Comparison of ENCODE assay signal across 22 cellular contexts in the genomic region with DNA sequence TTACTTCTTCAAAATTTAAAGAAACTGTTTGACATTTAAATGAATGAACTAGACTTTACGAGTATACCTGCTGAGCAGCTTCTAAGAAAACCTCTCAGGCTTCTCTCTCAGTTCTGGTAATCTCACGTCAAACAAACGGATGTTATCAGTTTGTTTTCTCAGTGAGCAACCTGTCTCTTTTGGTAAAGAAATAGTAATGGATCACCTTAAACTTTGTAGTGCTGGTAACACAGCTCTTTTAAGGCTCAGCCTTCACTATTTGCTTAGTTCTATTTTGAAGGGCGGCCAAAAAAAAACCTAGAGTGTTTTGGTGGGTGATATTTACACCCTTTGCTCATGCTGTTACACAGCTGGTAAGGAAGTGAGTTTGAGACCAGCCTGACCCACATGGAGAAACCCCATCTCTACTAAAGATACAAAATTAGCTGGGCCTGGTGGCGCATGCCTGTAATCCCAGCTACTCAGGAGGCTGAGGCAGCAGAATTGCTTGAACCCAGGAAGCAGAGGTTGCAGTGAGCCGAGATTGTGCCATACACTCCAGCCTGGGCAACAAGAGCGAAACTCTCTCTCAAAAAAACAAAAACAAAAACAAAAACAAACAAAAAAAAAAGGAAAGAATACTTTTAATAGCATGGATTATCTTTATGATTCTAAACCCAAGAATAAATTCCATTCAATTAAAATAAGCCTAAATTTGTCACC. TPM values are rescaled to one million over a fixed set of nuclear protein-coding genes. Genes with fewer than 3 reads are reported as not detected.
DNase-seq lines count a peak whose midpoint lies in the region; ATAC-seq and TF ChIP-seq lines count a peak whose summit lies in the region.
"Had no signal": no experiment of that assay in that cellular context is flagged by ENCODE, and none has a peak within 500 bp of the region (broad histone marks: within the 10 kb centered on the region; RNA-seq: fewer than 3 reads in every experiment).

No MANE protein-coding gene starts in this region.

- intact Hi-C loops in IMR-90 (cut with micrococcal nuclease) = loop anchor here (5.0 kb wide), 1 partner anchor 33 kb away; no protein-coding TSS in a partner anchor
- intact Hi-C loops in right lobe of liver (cut with DNase I) = no loop called here
- intact Hi-C loops in psoas muscle (cut with DNase I) = no loop called here

- H4K91ac ChIP-seq in IMR-90 (ENCODE audit: insufficient read depth, low read depth, low read length) = no peak overlapping the region

- no peak overlapping the region for H2BK120ac ChIP-seq in IMR-90 (ENCODE audit: low read depth, low read length)

- dilution Hi-C loops in IMR-90 (cut with HindIII; ENCODE audit: low sequenced_read_pairs, unreplicated experiment) = no loop called here

- H3K4me1 ChIP-seq in IMR-90 (ENCODE audit: control insufficient read depth, insufficient read depth, low read length) = peaks cover 15% of the 10 kb centered on the region
- H3K4me1 ChIP-seq in right lobe of liver = peaks cover 0 to 82% (median 22%) of the 10 kb centered on the region in 4 donors
- peaks cover 35 to 91% of the 10 kb centered on the region in 2 donors for H3K4me1 ChIP-seq in thoracic aorta (ENCODE audit: control insufficient read depth in 1 of 2, low read depth in 2 of 2)
- no peaks in the 10 kb centered on the region for H3K4me1 ChIP-seq in psoas muscle
- H3K4me1 ChIP-seq: colonic mucosa, testis had no signal

- no peaks in the 10 kb centered on the region for H3K9me3 ChIP-seq in IMR-90 (ENCODE audit: control insufficient read depth, insufficient read depth, low read length)
- no peaks in the 10 kb centered on the region for H3K9me3 ChIP-seq in right lobe of liver
- no peaks in the 10 kb centered on the region for H3K9me3 ChIP-seq in thoracic aorta
- H3K9me3 ChIP-seq in psoas muscle = no peaks in the 10 kb centered on the region
- H3K9me3 ChIP-seq: colonic mucosa, testis had no signal

- H3K14ac ChIP-seq in IMR-90 (replicated peaks; ENCODE audit: low read depth, low read length) = no peak overlapping the region

- CTCF ChIA-PET in IMR-90 (lab: Yijun Ruan, JAX) = no interaction called here

- H3K27me3 ChIP-seq in IMR-90 (ENCODE audit: control insufficient read depth, insufficient read depth, low read length) (no peaks in the 10 kb centered on the region), right lobe of liver (no peaks in the 10 kb centered on the region), thoracic aorta (replicated peaks; ENCODE audit: insufficient read depth) (no peaks in the 10 kb centered on the region), psoas muscle (ENCODE audit: insufficient read depth in 3 of 3, low read length in 2 of 3) (no peaks in the 10 kb centered on the region)
- H3K27me3 ChIP-seq: colonic mucosa, testis had no signal

- H2BK15ac ChIP-seq in IMR-90 (ENCODE audit: low read depth, low read length) = no peak overlapping the region

- H3K9me3 Mint-ChIP-seq in chondrocyte (ENCODE audit: low read depth) = no peaks in the 10 kb centered on the region
- no peaks in the 10 kb centered on the region for H3K9me3 Mint-ChIP-seq in stimulated activated effector memory CD8-positive, alpha-beta T cell treated with anti-CD3 and anti-CD28 coated beads, Interleukin-12 subunit alpha, Interleukin-12 subunit beta, amount 100 ng/mL, for 72 hours
- H3K9me3 Mint-ChIP-seq: activated T-cell treated with anti-CD3 and anti-CD28 coated beads, Interleukin-2, amount 50 U/mL, for 4 hours; CD8-positive, alpha-beta T cell; memory B cell; stimulated activated naive B cell treated with anti-CD40 and anti-IgM and Interleukin-4, amounts not matched to agents 10 μg/mL and 1 μg/mL and 100 μg/mL, for 72 hours; T-helper 2 cell treated with Interferon-gamma antibody and Interleukin-4, amounts not matched to agents 5 μg/mL and 100 μg/mL, for 36 hours had no signal

- peaks cover 20% of the 10 kb centered on the region for H3K9me1 ChIP-seq in IMR-90 (ENCODE audit: insufficient read depth, low read length)

- no TSS peak for BruUV-seq in IMR-90 (replicated peaks; lab: Mats Ljungman, UMichigan)

- POLR2A ChIA-PET in IMR-90 (lab: Charles Lee; ENCODE audit: unreplicated experiment) = interaction anchor here (0.6 to 0.7 kb wide), 2 partner anchors 502 to 965 kb away, joined by 3 to 4 read pairs; no protein-coding TSS in a partner anchor

- H4K8ac ChIP-seq in IMR-90 (ENCODE audit: low read depth in 2 of 2, low read length in 2 of 2) = no peak overlapping the region

- no peak overlapping the region for H3K23ac ChIP-seq in IMR-90 (ENCODE audit: low read depth, low read length)

- no peak overlapping the region for H2AK5ac ChIP-seq in IMR-90 (ENCODE audit: low read depth, low read length)

- no peak for ATAC-seq in IMR-90 (ENCODE audit: low read depth)
- ATAC-seq in right lobe of liver = peak in 3 of 4 donors; percentile 11 to 37 (median 37)
- ATAC-seq in thoracic aorta (ENCODE audit: insufficient number of reproducible peaks, low FRiP score, low read depth) = no peak
- no peak for ATAC-seq in psoas muscle
- no peak for ATAC-seq in stimulated activated effector memory CD8-positive, alpha-beta T cell treated with anti-CD3 and anti-CD28 coated beads, Interleukin-12 subunit alpha, Interleukin-12 subunit beta, amount 100 ng/mL, for 72 hours
- ATAC-seq: activated T-cell treated with anti-CD3 and anti-CD28 coated beads, Interleukin-2, amount 50 U/mL, for 4 hours; CD8-positive, alpha-beta T cell; stimulated activated naive B cell treated with anti-CD40 and anti-IgM and Interleukin-4, amounts not matched to agents 10 μg/mL and 1 μg/mL and 100 μg/mL, for 72 hours had no signal

- peaks cover 73% of the 10 kb centered on the region for H3K36me3 Mint-ChIP-seq in chondrocyte (ENCODE audit: low read depth)
- H3K36me3 Mint-ChIP-seq in stimulated activated effector memory CD8-positive, alpha-beta T cell treated with anti-CD3 and anti-CD28 coated beads, Interleukin-12 subunit alpha, Interleukin-12 subunit beta, amount 100 ng/mL, for 72 hours = no peaks in the 10 kb centered on the region
- H3K36me3 Mint-ChIP-seq: CD8-positive, alpha-beta T cell; memory B cell; stimulated activated naive B cell treated with anti-CD40 and anti-IgM and Interleukin-4, amounts not matched to agents 10 μg/mL and 1 μg/mL and 100 μg/mL, for 72 hours had no signal

- peak overlapping the region; percentile 66 for H2BK5ac ChIP-seq in IMR-90 (ENCODE audit: low read depth, low read length, poor library complexity, severe bottlenecking)

- peaks cover 90% of the 10 kb centered on the region for H3K4me1 Mint-ChIP-seq in chondrocyte (ENCODE audit: low read depth)
- H3K4me1 Mint-ChIP-seq in stimulated activated effector memory CD8-positive, alpha-beta T cell treated with anti-CD3 and anti-CD28 coated beads, Interleukin-12 subunit alpha, Interleukin-12 subunit beta, amount 100 ng/mL, for 72 hours = no peaks in the 10 kb centered on the region
- H3K4me1 Mint-ChIP-seq: stimulated activated naive B cell treated with anti-CD40 and anti-IgM and Interleukin-4, amounts not matched to agents 10 μg/mL and 1 μg/mL and 100 μg/mL, for 72 hours had no signal

- no peak for DNase-seq in IMR-90
- DNase-seq in chondrocyte (ENCODE audit: low spot score) = no peak
- no peak for DNase-seq in right lobe of liver
- DNase-seq in thoracic aorta (ENCODE audit: low spot score) = no peak
- no peak for DNase-seq in SHP77 (lab: John Stamatoyannopoulos, UW)
- no peak for DNase-seq in psoas muscle
- DNase-seq in stimulated activated effector memory CD8-positive, alpha-beta T cell treated with anti-CD3 and anti-CD28 coated beads, Interleukin-12 subunit alpha, Interleukin-12 subunit beta, amount 100 ng/mL, for 72 hours (ENCODE audit: low spot score in 2 of 2) = no peak
- DNase-seq: activated CD4-positive, alpha-beta T cell treated with anti-CD3 and anti-CD28 coated beads for 48 hours; activated T-cell treated with anti-CD3 and anti-CD28 coated beads, Interleukin-2, amount 50 U/mL, for 4 hours; CD8-positive, alpha-beta T cell; colonic mucosa; Kasumi-1; NCI-H1048; NCI-H187; NCI-H69; stimulated activated CD4-positive, alpha-beta T cell treated with anti-CD3 and anti-CD28 coated beads, Interleukin-4, amount 100 ng/mL, for 1 hour; stimulated activated naive B cell treated with anti-CD40 and anti-IgM and Interleukin-4, amounts not matched to agents 10 μg/mL and 1 μg/mL and 100 μg/mL, for 72 hours; testis had no signal

- in situ Hi-C loops in IMR-90 (cut with MboI; ENCODE audit: low sequenced_read_pairs) = no loop called here

- H3K4me2 ChIP-seq in IMR-90 (ENCODE audit: low read depth, low read length) = no peak overlapping the region; the same call in 1 of the 2 replicates

- no peak overlapping the region for H2AFZ ChIP-seq in IMR-90 (replicated peaks; ENCODE audit: low read length, poor library complexity)

- H3K27ac ChIP-seq in IMR-90 (ENCODE audit: insufficient read depth, low read length) = no peak overlapping the region
- H3K27ac ChIP-seq in right lobe of liver = peak overlapping the region; percentile 19 to 89 (median 71)
- H3K27ac ChIP-seq in thoracic aorta = peak overlapping the region; percentile 21 to 25
- H3K27ac ChIP-seq in psoas muscle = no peak overlapping the region
- H3K27ac ChIP-seq: colonic mucosa, RWPE1, testis, VCaP had no signal

- no peak overlapping the region for H3K9ac ChIP-seq in IMR-90 (ENCODE audit: low read depth, low read length)

- WGBS in IMR-90 (ENCODE audit: extremely low coverage in 2 of 2, insufficient read length in 1 of 2), 2 experiments = no CpG with 5 or more reads among the region's 7 CpGs
- 38% methylated on average over 7 of the region's 7 CpGs for WGBS in right lobe of liver (ENCODE audit: insufficient coverage, low coverage, low lambda C conversion rate, missing lambda C conversion rate)
- WGBS in psoas muscle, 3 donors = 75 to 93% (median 79%) methylated on average over 7 of the region's 7 CpGs

- peaks cover 40% of the 10 kb centered on the region; the same call in 1 of the 2 replicates for H4K20me1 ChIP-seq in IMR-90 (ENCODE audit: insufficient read depth, low read length)

- no peak for TF ChIP-seq RAD21 in IMR-90 (IDR thresholded peaks at IDR 0.05; ENCODE audit: low read length)

- no peak overlapping the region for H3K4ac ChIP-seq in IMR-90 (ENCODE audit: low read depth, low read length)

- no peaks in the 10 kb centered on the region for H3K27me3 Mint-ChIP-seq in chondrocyte (ENCODE audit: low read depth)

- H3K56ac ChIP-seq in IMR-90 (ENCODE audit: extremely low read depth, insufficient read depth, low read length) = no peak overlapping the region

- no peak overlapping the region for H3K4me3 ChIP-seq in IMR-90 (ENCODE audit: insufficient read depth, low read depth, low read length)
- H3K4me3 ChIP-seq in right lobe of liver = no peak overlapping the region
- H3K4me3 ChIP-seq in thoracic aorta = no peak overlapping the region
- no peak overlapping the region for H3K4me3 ChIP-seq in psoas muscle
- H3K4me3 ChIP-seq: colonic mucosa, testis had no signal

- H3K27ac Mint-ChIP-seq in chondrocyte (ENCODE audit: unreplicated experiment) = peak overlapping the region; percentile 93
- H3K27ac Mint-ChIP-seq in stimulated activated effector memory CD8-positive, alpha-beta T cell treated with anti-CD3 and anti-CD28 coated beads, Interleukin-12 subunit alpha, Interleukin-12 subunit beta, amount 100 ng/mL, for 72 hours = no peak overlapping the region
- H3K27ac Mint-ChIP-seq: CD8-positive, alpha-beta T cell; memory B cell; stimulated activated naive B cell treated with anti-CD40 and anti-IgM and Interleukin-4, amounts not matched to agents 10 μg/mL and 1 μg/mL and 100 μg/mL, for 72 hours; T-helper 2 cell treated with Interferon-gamma antibody and Interleukin-4, amounts not matched to agents 5 μg/mL and 100 μg/mL, for 36 hours had no signal

- peak overlapping the region; percentile 61 for H3K4me3 Mint-ChIP-seq in chondrocyte (ENCODE audit: unreplicated experiment)
- H3K4me3 Mint-ChIP-seq in stimulated activated effector memory CD8-positive, alpha-beta T cell treated with anti-CD3 and anti-CD28 coated beads, Interleukin-12 subunit alpha, Interleukin-12 subunit beta, amount 100 ng/mL, for 72 hours = no peak overlapping the region
- H3K4me3 Mint-ChIP-seq: activated T-cell treated with anti-CD3 and anti-CD28 coated beads, Interleukin-2, amount 50 U/mL, for 4 hours; CD8-positive, alpha-beta T cell; memory B cell; stimulated activated naive B cell treated with anti-CD40 and anti-IgM and Interleukin-4, amounts not matched to agents 10 μg/mL and 1 μg/mL and 100 μg/mL, for 72 hours; T-helper 2 cell treated with Interferon-gamma antibody and Interleukin-4, amounts not matched to agents 5 μg/mL and 100 μg/mL, for 36 hours had no signal

- peaks cover 63% of the 10 kb centered on the region for H3K36me3 ChIP-seq in IMR-90 (ENCODE audit: control insufficient read depth, insufficient read depth, low read length)
- peaks cover 3 to 50% (median 20%) of the 10 kb centered on the region in 4 donors for H3K36me3 ChIP-seq in right lobe of liver
- peaks cover 58% of the 10 kb centered on the region for H3K36me3 ChIP-seq in thoracic aorta
- H3K36me3 ChIP-seq in psoas muscle (ENCODE audit: insufficient read depth in 1 of 2, low read depth in 1 of 2) = peaks cover 0 to 12% of the 10 kb centered on the region in 2 donors
- H3K36me3 ChIP-seq: colonic mucosa had no signal

- no peak overlapping the region for H2BK20ac ChIP-seq in IMR-90 (ENCODE audit: low read depth, low read length)

- peak overlapping the region; percentile 41; the same call in 1 of the 2 replicates for H4K5ac ChIP-seq in IMR-90 (ENCODE audit: low read depth, low read length)

- TF ChIP-seq CTCF in IMR-90 (conservative IDR thresholded peaks at IDR 0.05; ENCODE audit: low read depth, low read length) (no peak), chondrocyte (IDR thresholded peaks at IDR 0.05) (no peak), right lobe of liver (IDR thresholded peaks at IDR 0.05) (no peak), thoracic aorta (IDR thresholded peaks at IDR 0.05) (no peak), psoas muscle (IDR thresholded peaks at IDR 0.05) (no peak)

- H3K79me1 ChIP-seq in IMR-90 (ENCODE audit: low read depth in 1 of 2, low read length in 2 of 2) = peaks cover 30 to 50% of the 10 kb centered on the region in 2 experiments

- no peak overlapping the region for H3K18ac ChIP-seq in IMR-90 (ENCODE audit: low read depth, low read length)

- TF ChIP-seq POLR2A in IMR-90 (IDR thresholded peaks at IDR 0.05; ENCODE audit: low read depth, low read length) (no peak), right lobe of liver (IDR thresholded peaks at IDR 0.05) (no peak)

- H2AK9ac ChIP-seq in IMR-90 (replicated peaks; ENCODE audit: low read depth, low read length, poor library complexity) = no peak overlapping the region

RNA-seq across cellular contexts. Expression of gene FN1, which starts 15.9 kb away (rescaled TPM):
- total RNA-seq in IMR-90 (2012; rRNA removed) = 7,693 and 8,243 TPM in 2 replicates
- 11,046 and 13,004 TPM in 2 replicates for polyA plus RNA-seq in IMR-90 (2012; rRNA removed)
- polyA plus RNA-seq in IMR-90 (2012; cell fraction: cytosol; rRNA removed) = 4,918 and 6,925 TPM in 2 replicates
- 23,704 and 31,508 TPM in 2 replicates for polyA plus RNA-seq in IMR-90 (2012; cell fraction: nucleus; rRNA removed; ENCODE audit: low replicate concordance)
- 30,644 to 36,263 TPM (median 31,288 TPM) in 3 replicates for total RNA-seq in chondrocyte
- total RNA-seq in right lobe of liver = 1,000 to 10,000 TPM in 5 of 6 experiments, 100 to 1,000 TPM in 1; 938 to 2,279 (median 1,324) TPM
- total RNA-seq in thoracic aorta = 1,000 to 10,000 TPM; 6,415 to 8,882 TPM
- total RNA-seq in psoas muscle = 10 to 100 TPM; 21.3 to 64.3 (median 41.7) TPM
- 10 to 100 TPM; 16.0 to 44.2 (median 40.3) TPM for polyA plus RNA-seq in psoas muscle
- total RNA-seq: CD8-positive, alpha-beta T cell had no signal

Comparison
In these comparisons a context has a peak if more than half of its experiments do, and no peak if none do; other contexts are left out.
1. ATAC-seq: peak in right lobe of liver (3 of 4); none in IMR-90 (single experiment), thoracic aorta (single experiment), psoas muscle (0 of 4) and stimulated activated effector memory CD8-positive, alpha-beta T cell treated with anti-CD3 and anti-CD28 coated beads, Interleukin-12 subunit alpha, Interleukin-12 subunit beta, amount 100 ng/mL, for 72 hours (single experiment).
2. H3K27ac ChIP-seq: peak in right lobe of liver (3 of 3) and thoracic aorta (2 of 2); none in IMR-90 (single experiment) and psoas muscle (single experiment).
3. RNA of gene FN1, which starts 15.9 kb away (total RNA-seq): 30,644 to 36,263 TPM in chondrocyte, 6,415 to 8,882 TPM in thoracic aorta, 7,693 to 8,243 TPM in IMR-90 and 938 to 2,279 TPM in right lobe of liver; 21.3 to 64.3 TPM in psoas muscle; every median in the first group is over 10 times any median in the second.